ENCODE assay signal across 19 cellular contexts in the genomic region with DNA sequence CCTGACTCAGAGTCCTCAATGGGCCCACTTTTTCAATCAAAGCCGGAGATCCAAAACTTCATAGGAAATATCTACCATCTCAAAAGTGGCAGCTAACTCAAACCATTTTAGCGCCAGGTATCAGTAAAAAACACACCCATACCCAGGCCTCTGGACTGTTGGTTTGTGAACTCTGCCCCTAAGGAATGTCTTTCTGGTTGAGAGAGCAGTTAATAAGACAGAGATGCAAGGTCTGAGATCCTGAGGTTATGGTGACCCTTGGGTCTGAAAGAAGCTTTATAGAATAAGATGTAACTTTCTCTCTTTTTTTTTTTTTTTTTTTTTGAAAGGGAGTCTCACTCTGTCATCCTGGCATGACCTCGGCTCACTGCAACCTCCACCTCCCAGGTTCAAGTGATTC.
DNase-seq lines count a peak whose midpoint lies in the region; ATAC-seq and TF ChIP-seq lines count a peak whose summit lies in the region.
"Had no signal": no experiment of that assay in that cellular context is flagged by ENCODE, and none has a peak within 500 bp of the region (broad histone marks: within the 10 kb centered on the region; RNA-seq: fewer than 3 reads in every experiment).

No MANE protein-coding gene starts in this region.

- no TSS peak for BruUV-seq in Panc1 (replicated peaks; lab: Mats Ljungman, UMichigan)

- no peaks in the 10 kb centered on the region for H3K36me3 Mint-ChIP-seq in nephron progenitor cell (ENCODE audit: low read depth)
- H3K36me3 Mint-ChIP-seq in stimulated activated naive B cell treated with anti-CD40 and anti-IgM and Interleukin-4, amounts not matched to agents 10 μg/mL and 1 μg/mL and 100 μg/mL, for 72 hours: no peaks in the 10 kb centered on the region
- H3K36me3 Mint-ChIP-seq: CD4-positive, CD25-positive, alpha-beta regulatory T cell; CD8-positive, alpha-beta memory T cell had no signal

- H3K4me3 ChIP-seq in Panc1 (ENCODE audit: low read depth in 2 of 2, low read length in 2 of 2) (no peak overlapping the region), MG63 (no peak overlapping the region)
- H3K4me3 ChIP-seq: A549, GM23338 had no signal

- H3K4me1 ChIP-seq in Panc1 (ENCODE audit: control insufficient read depth, insufficient read depth, low read length): peaks cover 87% of the 10 kb centered on the region

- intact Hi-C loops in Panc1 (cut with micrococcal nuclease; ENCODE audit: unreplicated experiment): no loop called here

- H3K9me3 Mint-ChIP-seq in nephron progenitor cell: peaks cover 6% of the 10 kb centered on the region
- peaks cover 0 to 4% of the 10 kb centered on the region in 2 donors for H3K9me3 Mint-ChIP-seq in stimulated activated naive B cell treated with anti-CD40 and anti-IgM and Interleukin-4, amounts not matched to agents 10 μg/mL and 1 μg/mL and 100 μg/mL, for 72 hours
- H3K9me3 Mint-ChIP-seq: HFFc6 had no signal

- peaks cover 45% of the 10 kb centered on the region for H3K4me1 Mint-ChIP-seq in nephron progenitor cell
- H3K4me1 Mint-ChIP-seq in stimulated activated naive B cell treated with anti-CD40 and anti-IgM and Interleukin-4, amounts not matched to agents 10 μg/mL and 1 μg/mL and 100 μg/mL, for 72 hours: no peaks in the 10 kb centered on the region
- H3K4me1 Mint-ChIP-seq: CD4-positive, CD25-positive, alpha-beta regulatory T cell; CD8-positive, alpha-beta memory T cell had no signal

- in situ Hi-C loops in ACHN (cut with HindIII; ENCODE audit: low pct_ligation_motif_present, low pct_unique_long_range_greater_than_20kb, low sequenced_read_pairs) (no loop called here), Panc1 (cut with HindIII; ENCODE audit: low pct_unique_long_range_greater_than_20kb, low sequenced_read_pairs) (no loop called here)

- peak overlapping the region; percentile 84 for H3K27ac Mint-ChIP-seq in nephron progenitor cell
- H3K27ac Mint-ChIP-seq in stimulated activated naive B cell treated with anti-CD40 and anti-IgM and Interleukin-4, amounts not matched to agents 10 μg/mL and 1 μg/mL and 100 μg/mL, for 72 hours: no peak overlapping the region
- H3K27ac Mint-ChIP-seq: CD4-positive, CD25-positive, alpha-beta regulatory T cell; GM23338; HFFc6 had no signal

- H3K9me3 ChIP-seq in Panc1 (ENCODE audit: control insufficient read depth, insufficient read depth, low read depth, low read length) (no peaks in the 10 kb centered on the region), MG63 (peaks cover 5% of the 10 kb centered on the region; the same call in 1 of the 2 replicates)
- H3K9me3 ChIP-seq: A549 had no signal

- H3K27me3 ChIP-seq in Panc1 (ENCODE audit: control insufficient read depth, insufficient read depth, low read length) (no peaks in the 10 kb centered on the region), MG63 (no peaks in the 10 kb centered on the region)

- DNase-seq in ACHN: peak; percentile 32
- no peak for DNase-seq in Panc1 (ENCODE audit: low read depth, low spot score)
- peak; percentile 15 for DNase-seq in kidney glomerular epithelial cell (lab: John Stamatoyannopoulos, UW)
- no peak for DNase-seq in nephron progenitor cell
- no peak for DNase-seq in stimulated activated naive B cell treated with anti-CD40 and anti-IgM and Interleukin-4, amounts not matched to agents 10 μg/mL and 1 μg/mL and 100 μg/mL, for 72 hours
- DNase-seq in medulla oblongata (ENCODE audit: extremely low spot score): no peak
- DNase-seq in MG63: no peak
- DNase-seq: C1 segment of cervical spinal cord; CD4-positive, CD25-positive, alpha-beta regulatory T cell; CD8-positive, alpha-beta memory T cell; COR-L47; DMS79 treated with DMSO at 0.1 percent for 48 hours; GF-D8; HFFc6 had no signal

- CTCF ChIA-PET in Panc1 (lab: Charles Lee): interaction anchor here (0.6 to 0.7 kb wide), 3 partner anchors 17 to 570 kb away, joined by 3 to 14 read pairs (median 3); no protein-coding TSS in a partner anchor

- H3K36me3 ChIP-seq in Panc1 (ENCODE audit: control insufficient read depth, insufficient read depth, low read length): no peaks in the 10 kb centered on the region
- no peaks in the 10 kb centered on the region for H3K36me3 ChIP-seq in MG63

- peak overlapping the region; percentile 98 for H3K27ac ChIP-seq in Panc1 (ENCODE audit: low read length)
- H3K27ac ChIP-seq: 22Rv1 had no signal

- H3K27me3 Mint-ChIP-seq in nephron progenitor cell (ENCODE audit: low read depth, poor library complexity): peaks cover 29% of the 10 kb centered on the region
- H3K27me3 Mint-ChIP-seq in stimulated activated naive B cell treated with anti-CD40 and anti-IgM and Interleukin-4, amounts not matched to agents 10 μg/mL and 1 μg/mL and 100 μg/mL, for 72 hours: peaks cover 0 to 10% of the 10 kb centered on the region in 2 donors

- ATAC-seq in Panc1 (no peak), HG03045 (IDR thresholded peaks at IDR 0.05; ENCODE audit: unreplicated experiment) (no peak)
- no peak for ATAC-seq in stimulated activated naive B cell treated with anti-CD40 and anti-IgM and Interleukin-4, amounts not matched to agents 10 μg/mL and 1 μg/mL and 100 μg/mL, for 72 hours (replicated peaks)
- ATAC-seq: A549, GM23338, HCT116 had no signal

- no peak overlapping the region for H3K4me3 Mint-ChIP-seq in nephron progenitor cell
- H3K4me3 Mint-ChIP-seq in stimulated activated naive B cell treated with anti-CD40 and anti-IgM and Interleukin-4, amounts not matched to agents 10 μg/mL and 1 μg/mL and 100 μg/mL, for 72 hours: no peak overlapping the region
- H3K4me3 Mint-ChIP-seq: CD4-positive, CD25-positive, alpha-beta regulatory T cell; CD8-positive, alpha-beta memory T cell; GM23338; HFFc6 had no signal

- POLR2A ChIA-PET in Panc1 (lab: Charles Lee): interaction anchor here (0.6 to 0.7 kb wide), 2 partner anchors 134 to 423 kb away, joined by 4 to 10 read pairs; no protein-coding TSS in a partner anchor

- TF ChIP-seq CTCF in Panc1 (IDR thresholded peaks at IDR 0.05) (no peak), nephron progenitor cell (IDR thresholded peaks at IDR 0.05) (no peak)

Comparison
In these comparisons a context has a peak if more than half of its experiments do, and no peak if none do; other contexts are left out.
1. DNase-seq: peak in ACHN (single experiment) and kidney glomerular epithelial cell (single experiment); none in Panc1 (single experiment), nephron progenitor cell (single experiment), stimulated activated naive B cell treated with anti-CD40 and anti-IgM and Interleukin-4, amounts not matched to agents 10 μg/mL and 1 μg/mL and 100 μg/mL, for 72 hours (single experiment), medulla oblongata (single experiment) and MG63 (single experiment).